In the genomic region with DNA sequence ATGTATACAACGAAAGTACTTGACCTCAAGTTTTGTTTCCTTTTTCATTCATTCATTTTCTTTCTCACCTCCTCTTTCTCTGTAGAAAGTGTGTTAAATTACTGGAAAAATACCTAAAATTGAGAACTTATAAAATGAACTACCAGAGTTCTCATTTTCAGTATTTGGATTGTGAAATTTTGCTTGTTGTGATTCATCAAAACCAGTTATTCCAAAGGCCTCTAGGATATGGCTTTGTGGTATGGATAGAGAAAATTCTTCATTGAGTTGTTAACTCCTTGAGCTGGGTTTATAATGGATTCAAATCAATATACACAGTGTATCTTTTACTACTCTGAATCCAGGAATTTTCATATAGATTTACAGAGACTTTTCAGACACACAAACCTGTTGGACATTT, we compare ENCODE assay signal across 13 cellular contexts.
"Had no signal": no experiment of that assay in that cellular context is flagged by ENCODE, and none has a peak within 500 bp of the region (broad histone marks: within the 10 kb centered on the region; RNA-seq: fewer than 3 reads in every experiment).

No MANE protein-coding gene starts in this region.

- H3K4me1 ChIP-seq: upper lobe of right lung had no signal

- ATAC-seq: activated CD4-positive, CD25-positive, alpha-beta regulatory T cell treated with anti-CD3 and anti-CD28 coated beads, Interleukin-2, amount 50 U/mL, for 24 hours; mucosa of descending colon; stimulated activated naive CD8-positive, alpha-beta T cell treated with anti-CD3 and anti-CD28 coated beads, Interleukin-15, Interleukin-2, amounts not matched to agents 100 U/mL and 50 U/mL, for 24 hours; upper lobe of right lung had no signal

- H3K4me3 ChIP-seq: cardiac muscle cell, mucosa of descending colon, upper lobe of right lung had no signal

- H3K27ac ChIP-seq: cardiac muscle cell, upper lobe of right lung had no signal

- DNase-seq: activated effector memory CD4-positive, alpha-beta T cell treated with Interleukin-2 at 50 U/mL for 16 hours; activated naive CD8-positive, alpha-beta T cell treated with anti-CD3 and anti-CD28 coated beads for 36 hours; activated T-cell treated with anti-CD3 and anti-CD28 coated beads, Interleukin-2, amount 50 U/mL, for 1 hour; aorta; glutamatergic neuron; mucosa of descending colon; stimulated activated CD4-positive, alpha-beta T cell treated with anti-CD3 and anti-CD28 coated beads, Interleukin-4, amount 100 ng/mL, for 1 hour; stimulated activated CD8-positive, alpha-beta memory T cell treated with anti-CD3 and anti-CD28 coated beads, Interleukin-4, amount 100 ng/mL, for 48 hours; stimulated activated naive CD8-positive, alpha-beta T cell treated with anti-CD3 and anti-CD28 coated beads, Interleukin-15, Interleukin-2, amounts not matched to agents 100 U/mL and 50 U/mL, for 24 hours; upper lobe of right lung had no signal

- FAIRE-seq: colon had no signal

- H3K27me3 ChIP-seq: cardiac muscle cell, upper lobe of right lung had no signal

- H3K36me3 ChIP-seq: cardiac muscle cell had no signal
